In genomic region chr4:6955261-6955911, GRCh38 we compare ENCODE assay signal across 14 cellular contexts. TPM values are rescaled to one million over a fixed set of nuclear protein-coding genes. Genes with fewer than 3 reads are reported as not detected.
A peak's percentile ranks its signal among the peaks of the same experiment; 100 is the strongest.
DNase-seq lines count a peak whose midpoint lies in the region; ATAC-seq and TF ChIP-seq lines count a peak whose summit lies in the region.
"Had no signal": no experiment of that assay in that cellular context is flagged by ENCODE, and none has a peak within 500 bp of the region (broad histone marks: within the 10 kb centered on the region; RNA-seq: fewer than 3 reads in every experiment).

No MANE protein-coding gene starts in this region.

- no peak for ATAC-seq in GM18498 (IDR thresholded peaks at IDR 0.05; ENCODE audit: unreplicated experiment)
- no peak for ATAC-seq in HG03469 (IDR thresholded peaks at IDR 0.05; ENCODE audit: unreplicated experiment)

- H3K27me3 ChIP-seq in prostate gland (replicated peaks; ENCODE audit: insufficient read depth) = no peaks in the 10 kb centered on the region
- H3K27me3 ChIP-seq: tibial artery had no signal

- peaks cover 12% of the 10 kb centered on the region for H3K4me1 ChIP-seq in prostate gland (replicated peaks)

- 55% methylated on average over 17 of the region's 17 CpGs for WGBS in prostate gland

- H3K9me3 ChIP-seq in prostate gland = no peaks in the 10 kb centered on the region
- H3K9me3 ChIP-seq: tibial artery had no signal

- DNase-seq in ELF-1 (ENCODE audit: low read depth, low spot score) = peak; percentile 83
- peak; percentile 23 for DNase-seq in RWPE1 (ENCODE audit: low spot score)
- DNase-seq in islet precursor cell = peak; percentile 91
- DNase-seq in prostate gland (ENCODE audit: low spot score) = peak; percentile 77
- DNase-seq in NOMO-1 treated with DMSO at 0.1 percent for 48 hours (lab: John Stamatoyannopoulos, UW; ENCODE audit: unreplicated experiment) = no peak
- no peak for DNase-seq in NCI-H526 (lab: John Stamatoyannopoulos, UW)
- DNase-seq: activated CD8-positive, alpha-beta memory T cell treated with anti-CD3 and anti-CD28 coated beads for 24 hours; activated naive CD4-positive, alpha-beta T cell treated with anti-CD3 and anti-CD28 coated beads for 36 hours; GM23248; NCI-H1105 treated with DMSO at 0.1 percent for 48 hours had no signal

- TF ChIP-seq CTCF in RWPE1 (conservative IDR thresholded peaks at IDR 0.05; ENCODE audit: low read depth) = no peak
- TF ChIP-seq CTCF in prostate gland (IDR thresholded peaks at IDR 0.05) = no peak

- H3K36me3 ChIP-seq in prostate gland = no peaks in the 10 kb centered on the region
- H3K36me3 ChIP-seq: tibial artery had no signal

- intact Hi-C loops in prostate gland (cut with DNase I) = no loop called here

- TF ChIP-seq POLR2A in prostate gland (IDR thresholded peaks at IDR 0.05) = no peak

- POLR2A ChIA-PET in RWPE1 (lab: Yijun Ruan, JAX; ENCODE audit: low non-redundant PET) = no interaction called here

- CTCF ChIA-PET in RWPE1 (lab: Yijun Ruan, JAX) = interaction anchor here (2.2 kb wide), 1 partner anchor 19 kb away, joined by 11 read pairs; no protein-coding TSS in a partner anchor

- H3K27ac ChIP-seq in RWPE1 (no peak overlapping the region), prostate gland (peak overlapping the region; percentile 77 to 84)
- H3K27ac ChIP-seq: GM23248, SK-N-MC, tibial artery had no signal

- no peak overlapping the region for H3K4me3 ChIP-seq in prostate gland
- H3K4me3 ChIP-seq: GM23248, SK-N-MC, tibial artery had no signal

RNA-seq across cellular contexts. Expression of gene TBC1D14, which starts 45.8 kb away (rescaled TPM):
- total RNA-seq in prostate gland = 10 to 100 TPM; 56.2 to 90.5 TPM

Comparison
In these comparisons a context has a peak if more than half of its experiments do, and no peak if none do; other contexts are left out.
1. DNase-seq: peak in ELF-1 (single experiment), RWPE1 (single experiment), islet precursor cell (single experiment) and prostate gland (single experiment); none in NOMO-1 treated with DMSO at 0.1 percent for 48 hours (single experiment) and NCI-H526 (0 of 2).